Comparison of ENCODE assay signal across 2 cellular contexts in genomic region chr12:103947871-103948555, GRCh38.
TF ChIP-seq lines count a peak whose summit lies in the region.

No MANE protein-coding gene starts in this region.

TF ChIP-seq in HepG2, 621 proteins besides CTCF, POLR2A, EP300 and RAD21:
- TF ChIP-seq POLR2AphosphoS2 (IDR thresholded peaks at IDR 0.05; ENCODE audit: low read depth, low read length) (peak; percentile 50; the same call in 1 of the 2 replicates), RBM22 (optimal IDR thresholded peaks at IDR 0.05; ENCODE audit: low read length) (peak; percentile 77), POLR2G (IDR thresholded peaks at IDR 0.05; ENCODE audit: low read depth, low read length) (0 out of 2 replicates have a peak, but pooled peaks have one; percentile 2), ZFP36L2 (CRISPR knock-in tag; IDR thresholded peaks at IDR 0.05) (no peak)

TF ChIP-seq in H1, 55 proteins besides CTCF, POLR2A, EP300 and RAD21:
- 0 out of 2 replicates have a peak, but pooled peaks have one; percentile 14 for TF ChIP-seq POLR2AphosphoS5 (IDR thresholded peaks at IDR 0.05; ENCODE audit: low read depth, low read length)
- TF ChIP-seq CHD1 (IDR thresholded peaks at IDR 0.05; ENCODE audit: low read depth, low read length), result no peak
